ENCODE assay signal across 20 cellular contexts in genomic region chr2:115414461-115414860, GRCh38.
"Had no signal": no experiment of that assay in that cellular context is flagged by ENCODE, and none has a peak within 500 bp of the region (broad histone marks: within the 10 kb centered on the region; RNA-seq: fewer than 3 reads in every experiment).

No MANE protein-coding gene starts in this region.

- FAIRE-seq: endometrium, kidney had no signal

- H3K27me3 ChIP-seq: gastrocnemius medialis, heart right ventricle, right lobe of liver, spleen, tibial artery, upper lobe of right lung, vagina had no signal

- H3K4me3 ChIP-seq: gastrocnemius medialis, heart right ventricle, left ventricle myocardium inferior, lung, prostate gland, right lobe of liver, spleen, tibial artery, upper lobe of right lung, vagina had no signal

- H3K36me3 ChIP-seq: gastrocnemius medialis, heart right ventricle, left ventricle myocardium inferior, prostate gland, right lobe of liver, spleen, tibial artery, upper lobe of right lung, vagina had no signal

- DNase-seq: effector memory CD4-positive, alpha-beta T cell; gastrocnemius medialis; heart right ventricle; kidney; left cardiac atrium; left ventricle myocardium inferior; mesendoderm; naive thymus-derived CD4-positive, alpha-beta T cell; nephron progenitor cell; right lobe of liver; spleen; stimulated activated CD4-positive, alpha-beta T cell treated with anti-CD3 and anti-CD28 coated beads, Interleukin-15, amount 100 ng/mL, for 24 hours; stimulated activated CD4-positive, alpha-beta T cell treated with anti-CD3 and anti-CD28 coated beads, Interleukin-1b, Interleukin-23, amount 100 ng/mL, for 48 hours; stimulated activated CD4-positive, alpha-beta T cell treated with anti-CD3 and anti-CD28 coated beads, Interleukin-4, amount 100 ng/mL, for 24 hours; tibial artery; upper lobe of right lung had no signal
